In the genomic region with DNA sequence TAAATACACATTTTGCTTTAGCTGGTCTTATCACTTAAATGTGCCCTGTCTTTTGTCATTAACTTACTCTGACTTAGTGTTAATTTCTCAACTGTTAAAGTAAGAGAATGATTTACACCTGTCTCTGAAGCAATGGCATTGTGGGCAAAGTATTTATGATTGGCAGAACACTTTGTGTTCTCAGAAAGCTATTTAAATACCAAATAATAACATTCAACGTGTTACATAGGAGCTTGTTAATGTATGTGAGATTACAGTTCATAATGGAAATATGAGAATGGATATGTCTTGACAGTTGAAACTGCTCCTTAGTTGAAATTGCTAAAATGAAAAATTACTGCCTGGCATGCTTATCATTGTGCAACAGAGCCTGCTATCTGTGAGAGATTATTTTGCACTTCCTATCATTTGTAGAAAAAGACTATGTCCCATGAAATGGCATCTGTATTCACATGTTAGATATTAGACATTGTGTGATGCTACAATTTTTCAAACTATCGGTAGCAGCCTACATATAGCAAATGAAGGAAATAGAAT, we compare ENCODE assay signal across 21 cellular contexts. TPM values are rescaled to one million over a fixed set of nuclear protein-coding genes. Genes with fewer than 3 reads are reported as not detected.
"Had no signal": no experiment of that assay in that cellular context is flagged by ENCODE, and none has a peak within 500 bp of the region (broad histone marks: within the 10 kb centered on the region; RNA-seq: fewer than 3 reads in every experiment).

No MANE protein-coding gene starts in this region.

- H3K4me3 ChIP-seq: left ventricle myocardium inferior, lung, ovary, right atrium auricular region, right lobe of liver, smooth muscle cell, tibial nerve, uterus had no signal

- H3K27me3 ChIP-seq: ovary, right atrium auricular region, right lobe of liver, tibial nerve, uterus had no signal

- DNase-seq: immature natural killer cell; islet precursor cell; left ventricle myocardium inferior; mesendoderm; naive B cell; natural killer cell; nephron progenitor cell; ovary; right lobe of liver; stimulated activated CD4-positive, alpha-beta T cell treated with anti-CD3 and anti-CD28 coated beads, Interleukin-1b, Interleukin-23, amount 100 ng/mL, for 48 hours; stimulated activated CD4-positive, alpha-beta T cell treated with anti-CD3 and anti-CD28 coated beads, Interleukin-2, amount 100 ng/mL, for 48 hours; stimulated activated CD4-positive, alpha-beta T cell treated with anti-CD3 and anti-CD28 coated beads, Interleukin-4, amount 100 ng/mL, for 4 hours; stimulated activated CD8-positive, alpha-beta memory T cell treated with anti-CD3 and anti-CD28 coated beads, Interleukin-4, amount 100 ng/mL, for 48 hours; stimulated activated naive CD4-positive, alpha-beta T cell treated with Interleukin-2 at 50 U/mL for 16 hours; stimulated activated naive CD8-positive, alpha-beta T cell treated with anti-CD3 and anti-CD28 coated beads, Interleukin-15, amount 100 ng/mL, for 72 hours; substantia nigra; uterus had no signal

- H3K4me2 ChIP-seq: smooth muscle cell had no signal

- H3K27ac ChIP-seq: left ventricle myocardium inferior, ovary, right atrium auricular region, right lobe of liver, tibial nerve, uterus had no signal

- H3K36me3 ChIP-seq: left ventricle myocardium inferior, ovary, right atrium auricular region, right lobe of liver, tibial nerve, uterus had no signal

- H3K9me3 ChIP-seq: left ventricle myocardium inferior, ovary, right atrium auricular region, right lobe of liver, tibial nerve, uterus had no signal

RNA-seq across cellular contexts. Expression of a gene that starts 46.1 kb away (rescaled TPM):
- polyA plus RNA-seq: immature natural killer cell had no signal
